ENCODE assay signal across 17 cellular contexts in genomic region chr1:205444300-205444930, GRCh38. TPM values are rescaled to one million over a fixed set of nuclear protein-coding genes. Genes with fewer than 3 reads are reported as not detected.
DNase-seq lines count a peak whose midpoint lies in the region; ATAC-seq and TF ChIP-seq lines count a peak whose summit lies in the region.
"Had no signal": no experiment of that assay in that cellular context is flagged by ENCODE, and none has a peak within 500 bp of the region (broad histone marks: within the 10 kb centered on the region; RNA-seq: fewer than 3 reads in every experiment).

No MANE protein-coding gene starts in this region.

- CTCF ChIA-PET in CD4-positive, alpha-beta memory T cell (lab: Charles Lee; ENCODE audit: partially characterized antibody): interaction anchor here (1.5 kb wide), 1 partner anchor 44 kb away, joined by 6 read pairs; no protein-coding TSS in a partner anchor

- no peaks in the 10 kb centered on the region for H3K9me3 Mint-ChIP-seq in CD4-positive, alpha-beta memory T cell
- H3K9me3 Mint-ChIP-seq: CD8-positive, alpha-beta memory T cell; stimulated activated naive CD8-positive, alpha-beta T cell treated with anti-CD3 and anti-CD28 coated beads, Interleukin-15, Interleukin-2, amounts not matched to agents 100 ng/mL and 50 ng/mL, for 24 hours had no signal

- POLR2A ChIA-PET in CD4-positive, alpha-beta memory T cell (lab: Charles Lee; ENCODE audit: partially characterized antibody): no interaction called here

- no peak for TF ChIP-seq POLR2A in suprapubic skin (IDR thresholded peaks at IDR 0.05)

- ATAC-seq in GM18519 (IDR thresholded peaks at IDR 0.05; ENCODE audit: low FRiP score, unreplicated experiment): no peak

- H3K36me3 ChIP-seq in brain microvascular endothelial cell (replicated peaks): no peaks in the 10 kb centered on the region
- no peaks in the 10 kb centered on the region for H3K36me3 ChIP-seq in suprapubic skin
- no peaks in the 10 kb centered on the region for H3K36me3 ChIP-seq in CD4-positive, alpha-beta memory T cell (ENCODE audit: insufficient read depth, low read length)

- H3K27ac ChIP-seq in brain microvascular endothelial cell (no peak overlapping the region), suprapubic skin (no peak overlapping the region)
- no peak overlapping the region for H3K27ac ChIP-seq in CD4-positive, alpha-beta memory T cell (ENCODE audit: low read depth, low read length)

- no peak for TF ChIP-seq EP300 in Ishikawa (IDR thresholded peaks at IDR 0.05; ENCODE audit: borderline replicate concordance)
- TF ChIP-seq EP300 in suprapubic skin (IDR thresholded peaks at IDR 0.05): no peak

- H3K27ac Mint-ChIP-seq in CD4-positive, alpha-beta memory T cell: peak overlapping the region in 1 of 7 donors; percentile 72
- H3K27ac Mint-ChIP-seq: stimulated activated naive CD8-positive, alpha-beta T cell treated with anti-CD3 and anti-CD28 coated beads, Interleukin-15, Interleukin-2, amounts not matched to agents 100 ng/mL and 50 ng/mL, for 24 hours had no signal

- H3K27me3 ChIP-seq in brain microvascular endothelial cell (replicated peaks) (peaks cover 7% of the 10 kb centered on the region), suprapubic skin (peaks cover 23% of the 10 kb centered on the region)
- no peaks in the 10 kb centered on the region for H3K27me3 ChIP-seq in CD4-positive, alpha-beta memory T cell (ENCODE audit: insufficient read depth, low read length)

- H3K27me3 Mint-ChIP-seq in CD4-positive, alpha-beta memory T cell: peaks cover 0 to 7% of the 10 kb centered on the region in 2 donors
- H3K27me3 Mint-ChIP-seq: CD8-positive, alpha-beta memory T cell; stimulated activated naive CD8-positive, alpha-beta T cell treated with anti-CD3 and anti-CD28 coated beads, Interleukin-15, Interleukin-2, amounts not matched to agents 100 ng/mL and 50 ng/mL, for 24 hours had no signal

- no peaks in the 10 kb centered on the region for H3K36me3 Mint-ChIP-seq in CD4-positive, alpha-beta memory T cell
- H3K36me3 Mint-ChIP-seq: CD8-positive, alpha-beta memory T cell had no signal

- no peaks in the 10 kb centered on the region for H3K9me3 ChIP-seq in suprapubic skin
- no peaks in the 10 kb centered on the region for H3K9me3 ChIP-seq in CD4-positive, alpha-beta memory T cell (ENCODE audit: control insufficient read depth in 1 of 2, low read length in 2 of 2)

- H3K4me3 ChIP-seq in brain microvascular endothelial cell (ENCODE audit: low read depth, low read length): no peak overlapping the region
- peak overlapping the region; percentile 11 for H3K4me3 ChIP-seq in suprapubic skin
- H3K4me3 ChIP-seq in CD4-positive, alpha-beta memory T cell (ENCODE audit: low read length in 2 of 2): no peak overlapping the region

- in situ Hi-C loops in brain microvascular endothelial cell (cut with HindIII; ENCODE audit: low pct_ligation_motif_present, low sequenced_read_pairs): no loop called here

- peaks cover 31% of the 10 kb centered on the region for H3K4me1 ChIP-seq in suprapubic skin
- peaks cover 28% of the 10 kb centered on the region for H3K4me1 ChIP-seq in CD4-positive, alpha-beta memory T cell (ENCODE audit: insufficient read depth, low read length)

- no peak for TF ChIP-seq RAD21 in Ishikawa (IDR thresholded peaks at IDR 0.05; ENCODE audit: low read depth)

- intact Hi-C loops in CD4-positive, alpha-beta memory T cell (cut with micrococcal nuclease): loop anchor here (5.0 kb wide), 1 partner anchor 38 kb away; no protein-coding TSS in a partner anchor

- peaks cover 24 to 34% (median 25%) of the 10 kb centered on the region in 4 donors for H3K4me1 Mint-ChIP-seq in CD4-positive, alpha-beta memory T cell

- H3K4me3 Mint-ChIP-seq in CD4-positive, alpha-beta memory T cell: no peak overlapping the region
- H3K4me3 Mint-ChIP-seq: CD8-positive, alpha-beta memory T cell; stimulated activated naive CD8-positive, alpha-beta T cell treated with anti-CD3 and anti-CD28 coated beads, Interleukin-15, Interleukin-2, amounts not matched to agents 100 ng/mL and 50 ng/mL, for 24 hours had no signal

- TF ChIP-seq CTCF in brain microvascular endothelial cell (IDR thresholded peaks at IDR 0.05; ENCODE audit: low read depth, low read length, missing control alignments): peak; percentile 21
- TF ChIP-seq CTCF in suprapubic skin (IDR thresholded peaks at IDR 0.05): no peak

- WGBS in suprapubic skin: 43% methylated on average over 9 of the region's 10 CpGs

- DNase-seq in brain microvascular endothelial cell (no peak), mesenteric fat pad (ENCODE audit: low spot score) (peak; percentile 84), suprapubic skin (ENCODE audit: low spot score in 2 of 2) (no peak), medulla oblongata (ENCODE audit: extremely low spot score) (no peak)
- DNase-seq in CD4-positive, alpha-beta memory T cell: no peak
- DNase-seq: activated T-cell treated with anti-CD3 and anti-CD28 coated beads, Interleukin-2, amount 50 U/mL, for 1 hour; CD8-positive, alpha-beta memory T cell; effector memory CD4-positive, alpha-beta T cell; Karpas-422; NCI-H2029 treated with DMSO at 0.1 percent for 48 hours; stimulated activated CD4-positive, alpha-beta T cell treated with anti-CD3 and anti-CD28 coated beads, Interleukin-4, amount 100 ng/mL, for 4 hours had no signal

TF ChIP-seq in Ishikawa, 13 proteins besides CTCF, POLR2A, EP300 and RAD21:
- TF ChIP-seq EGR1 (IDR thresholded peaks at IDR 0.05) (peak; percentile 59; the same call in 1 of the 2 replicates), NFIC (IDR thresholded peaks at IDR 0.05) (no peak), CREB1 (IDR thresholded peaks at IDR 0.05; ENCODE audit: low read depth) (no peak)

RNA-seq across cellular contexts. Expression of gene BLACAT1, which starts 11.4 kb away (rescaled TPM):
- not detected for total RNA-seq in mesenteric fat pad
- total RNA-seq in suprapubic skin: not detected
- under 1 TPM; 0.42 to 0.44 TPM for total RNA-seq in CD4-positive, alpha-beta memory T cell
- not detected for polyA plus RNA-seq in CD4-positive, alpha-beta memory T cell
- total RNA-seq: glomerular endothelial cell, pulmonary artery endothelial cell had no signal
- polyA plus RNA-seq: CD8-positive, alpha-beta memory T cell had no signal

RNA-seq across cellular contexts. Expression of gene LEMD1, which starts 22.6 kb away (rescaled TPM):
- total RNA-seq in mesenteric fat pad (not detected), suprapubic skin (1 to 10 TPM in 1 of 4 donors, not detected in 3; 5.1 TPM)
- 1 to 10 TPM in 1 of 2 experiments, not detected in 1; 1.3 TPM for total RNA-seq in CD4-positive, alpha-beta memory T cell
- polyA plus RNA-seq in CD4-positive, alpha-beta memory T cell: not detected
- total RNA-seq: glomerular endothelial cell, lower leg skin, pulmonary artery endothelial cell had no signal
- polyA plus RNA-seq: CD8-positive, alpha-beta memory T cell had no signal
